ENCODE assay signal across 7 cellular contexts in genomic region chr9:31232485-31232884, GRCh38.
"Had no signal": no experiment of that assay in that cellular context is flagged by ENCODE, and none has a peak within 500 bp of the region (broad histone marks: within the 10 kb centered on the region; RNA-seq: fewer than 3 reads in every experiment).

No MANE protein-coding gene starts in this region.

- H3K9ac ChIP-seq: KMS-11 had no signal

- DNase-seq: IMR-90, KBM-7, KG1 had no signal

- H3K4me2 ChIP-seq: KMS-11 had no signal

- ATAC-seq: K562 had no signal

- H3K4me3 ChIP-seq: K562 had no signal

- FAIRE-seq: HTR-8/SVneo, K562 had no signal

- H3K27ac ChIP-seq: HL-60, KMS-11 had no signal
